In genomic region chr7:106282852-106283251, GRCh38 we compare ENCODE assay signal across 9 cellular contexts. TPM values are rescaled to one million over a fixed set of nuclear protein-coding genes. Genes with fewer than 3 reads are reported as not detected.
DNase-seq lines count a peak whose midpoint lies in the region; ATAC-seq, FAIRE-seq and TF ChIP-seq lines count a peak whose summit lies in the region.
"Had no signal": no experiment of that assay in that cellular context is flagged by ENCODE, and none has a peak within 500 bp of the region (broad histone marks: within the 10 kb centered on the region; RNA-seq: fewer than 3 reads in every experiment).

No MANE protein-coding gene starts in this region.

- ATAC-seq in GM19328 (IDR thresholded peaks at IDR 0.05; ENCODE audit: unreplicated experiment): no peak

- peak overlapping the region; percentile 91; the same call in 1 of the 2 replicates for H3K9ac ChIP-seq in OCI-LY1 (ENCODE audit: low read length)
- H3K9ac ChIP-seq in endocrine pancreas (ENCODE audit: control insufficient read depth, insufficient read depth, low read length): no peak overlapping the region
- peak overlapping the region; percentile 85 for H3K9ac ChIP-seq in skeletal muscle satellite cell (ENCODE audit: low read depth, low read length)

- DNase-seq in GM19239 (ENCODE audit: insufficient read length, low spot score) (no peak), DMS153 treated with DMSO at 0.1 percent for 48 hours (lab: John Stamatoyannopoulos, UW; ENCODE audit: unreplicated experiment) (no peak), SKM-1 (lab: John Stamatoyannopoulos, UW; ENCODE audit: unreplicated experiment) (no peak)
- DNase-seq: midbrain, NCI-H1092 had no signal

- TF ChIP-seq CTCF in OCI-LY1 (IDR thresholded peaks at IDR 0.05; ENCODE audit: low read length): no peak

- no peak overlapping the region for H3K27ac ChIP-seq in OCI-LY1 (ENCODE audit: low read depth, low read length, poor library complexity, severe bottlenecking)

- no peaks in the 10 kb centered on the region for H3F3A ChIP-seq in OCI-LY1 (ENCODE audit: insufficient read depth, low read length)

- no peak overlapping the region for H2AFZ ChIP-seq in OCI-LY1 (ENCODE audit: low read length)

- peaks cover 60% of the 10 kb centered on the region for H3K79me2 ChIP-seq in OCI-LY1 (ENCODE audit: insufficient read depth, low read length)

- no peaks in the 10 kb centered on the region for H3K9me3 ChIP-seq in OCI-LY1 (ENCODE audit: low read length)
- no peaks in the 10 kb centered on the region for H3K9me3 ChIP-seq in endocrine pancreas (ENCODE audit: control insufficient read depth, low read length)
- H3K9me3 ChIP-seq in skeletal muscle satellite cell (replicated peaks; ENCODE audit: low read length): no peaks in the 10 kb centered on the region

- H3K27me3 ChIP-seq in OCI-LY1 (ENCODE audit: insufficient read depth, low read length) (no peaks in the 10 kb centered on the region), endocrine pancreas (ENCODE audit: control insufficient read depth, insufficient read depth, low read length) (no peaks in the 10 kb centered on the region), skeletal muscle satellite cell (ENCODE audit: control insufficient read depth, insufficient read depth, low read length) (no peaks in the 10 kb centered on the region)

- FAIRE-seq in GM19239 (lab: Jason Lieb, UNC): peak; percentile 31

- H3K9me2 ChIP-seq in OCI-LY1 (ENCODE audit: low read depth, low read length): no peaks in the 10 kb centered on the region

- H3K36me3 ChIP-seq in OCI-LY1 (ENCODE audit: insufficient read depth, low read length) (no peaks in the 10 kb centered on the region), endocrine pancreas (ENCODE audit: control insufficient read depth, insufficient read depth, low read length) (no peaks in the 10 kb centered on the region), skeletal muscle satellite cell (ENCODE audit: insufficient read depth, low read length) (no peaks in the 10 kb centered on the region)

- H3K4me2 ChIP-seq in OCI-LY1 (ENCODE audit: low read length): peak overlapping the region; percentile 95
- H3K4me2 ChIP-seq in skeletal muscle satellite cell (ENCODE audit: low read length): peak overlapping the region; percentile 81

- no peaks in the 10 kb centered on the region for H4K20me1 ChIP-seq in OCI-LY1 (ENCODE audit: insufficient read depth, low read length)

- H3K4me3 ChIP-seq in OCI-LY1 (ENCODE audit: low read depth, low read length, poor library complexity, severe bottlenecking): peak overlapping the region; percentile 77
- peak overlapping the region; percentile 99 for H3K4me3 ChIP-seq in endocrine pancreas (ENCODE audit: control insufficient read depth, insufficient read depth, low read length)
- H3K4me3 ChIP-seq in skeletal muscle satellite cell (ENCODE audit: low read length): peak overlapping the region; percentile 78

- H3K4me1 ChIP-seq in OCI-LY1 (ENCODE audit: insufficient read depth, low read length, severe bottlenecking): peaks cover 40% of the 10 kb centered on the region
- H3K4me1 ChIP-seq in endocrine pancreas (ENCODE audit: control insufficient read depth, insufficient read depth, low read length): peaks cover 11% of the 10 kb centered on the region
- peaks cover 15% of the 10 kb centered on the region for H3K4me1 ChIP-seq in skeletal muscle satellite cell (ENCODE audit: control insufficient read depth, insufficient read depth, low read length)

RNA-seq across cellular contexts. Expression of gene NAMPT, which starts 1.9 kb away (rescaled TPM):
- total RNA-seq in skeletal muscle satellite cell (2012; rRNA removed): 81.9 and 146 TPM in 2 replicates
